23 cellular contexts compared by ENCODE assay signal in genomic region chr3:135172191-135172869, GRCh38.
"Had no signal": no experiment of that assay in that cellular context is flagged by ENCODE, and none has a peak within 500 bp of the region (broad histone marks: within the 10 kb centered on the region; RNA-seq: fewer than 3 reads in every experiment).

No MANE protein-coding gene starts in this region.

- H3K27me3 Mint-ChIP-seq: activated B cell treated with CpG ODN at 0.5 μM for 24 hours; natural killer cell treated with Interleukin-12 subunit alpha and Interleukin-12 subunit beta and Interleukin-15 and Interleukin-18, amount 100 ng/mL, for 72 hours; stimulated activated naive B cell treated with anti-CD40 and anti-IgM and Interleukin-4, amounts not matched to agents 10 μg/mL and 1 μg/mL and 100 μg/mL, for 72 hours had no signal

- H3K9me3 Mint-ChIP-seq: activated B cell treated with CpG ODN at 0.5 μM for 24 hours; natural killer cell treated with Interleukin-12 subunit alpha and Interleukin-12 subunit beta and Interleukin-15 and Interleukin-18, amount 100 ng/mL, for 72 hours; stimulated activated naive B cell treated with anti-CD40 and anti-IgM and Interleukin-4, amounts not matched to agents 10 μg/mL and 1 μg/mL and 100 μg/mL, for 72 hours had no signal

- H3K4me1 ChIP-seq: breast epithelium, esophagus squamous epithelium, left ventricle myocardium inferior, tibial nerve had no signal

- H3K27ac ChIP-seq: breast epithelium, epithelial cell of prostate, esophagus squamous epithelium, heart right ventricle, left ventricle myocardium inferior, tibial nerve had no signal

- H3K9me3 ChIP-seq: breast epithelium, esophagus squamous epithelium, heart right ventricle, left ventricle myocardium inferior, mucosa of descending colon, tibial nerve had no signal

- H3K36me3 ChIP-seq: breast epithelium, esophagus squamous epithelium, heart right ventricle, left ventricle myocardium inferior, tibial nerve had no signal

- DNase-seq: activated B cell treated with CpG ODN at 0.5 μM for 24 hours; activated CD8-positive, alpha-beta memory T cell treated with anti-CD3 and anti-CD28 coated beads, Interleukin-2, amount 10 ng/mL, durations not matched to agents 7 days and 5 days; activated CD8-positive, alpha-beta T cell treated with anti-CD3 and anti-CD28 coated beads, Interleukin-2, amount 10 ng/mL, durations not matched to agents 7 days and 5 days; activated naive CD4-positive, alpha-beta T cell; activated T-cell treated with anti-CD3 and anti-CD28 coated beads, Interleukin-2, amount 50 U/mL, for 48 hours; central memory CD4-positive, alpha-beta T cell; dermis blood vessel endothelial cell; effector CD4-positive, alpha-beta T cell; esophagus squamous epithelium; foreskin melanocyte; heart right ventricle; left ventricle myocardium inferior; mucosa of descending colon; right cardiac atrium; stimulated activated CD4-positive, alpha-beta T cell treated with anti-CD3 and anti-CD28 coated beads, Interleukin-15, amount 100 ng/mL, for 24 hours; stimulated activated CD4-positive, alpha-beta T cell treated with anti-CD3 and anti-CD28 coated beads, Interleukin-2, amount 100 ng/mL, for 24 hours; stimulated activated naive B cell treated with anti-CD40 and anti-IgM and Interleukin-4, amounts not matched to agents 10 μg/mL and 1 μg/mL and 100 μg/mL, for 72 hours had no signal

- H3K27me3 ChIP-seq: breast epithelium, heart right ventricle, tibial nerve had no signal

- ATAC-seq: activated CD8-positive, alpha-beta memory T cell treated with anti-CD3 and anti-CD28 coated beads, Interleukin-2, amount 10 ng/mL, durations not matched to agents 7 days and 5 days; activated CD8-positive, alpha-beta T cell treated with anti-CD3 and anti-CD28 coated beads, Interleukin-2, amount 10 ng/mL, durations not matched to agents 7 days and 5 days; activated naive CD4-positive, alpha-beta T cell treated with anti-CD3 and anti-CD28 coated beads, Interleukin-2, amount 50 U/mL, for 72 hours; heart right ventricle; mucosa of descending colon; natural killer cell treated with Interleukin-12 subunit alpha and Interleukin-12 subunit beta and Interleukin-15 and Interleukin-18, amount 100 ng/mL, for 72 hours; right cardiac atrium; stimulated activated naive B cell treated with anti-CD40 and anti-IgM and Interleukin-4, amounts not matched to agents 10 μg/mL and 1 μg/mL and 100 μg/mL, for 72 hours had no signal

- H3K4me3 Mint-ChIP-seq: activated B cell treated with CpG ODN at 0.5 μM for 24 hours; activated CD8-positive, alpha-beta memory T cell treated with anti-CD3 and anti-CD28 coated beads, Interleukin-2, amount 10 ng/mL, durations not matched to agents 7 days and 5 days; activated CD8-positive, alpha-beta T cell treated with anti-CD3 and anti-CD28 coated beads, Interleukin-2, amount 10 ng/mL, durations not matched to agents 7 days and 5 days; natural killer cell treated with Interleukin-12 subunit alpha and Interleukin-12 subunit beta and Interleukin-15 and Interleukin-18, amount 100 ng/mL, for 72 hours; stimulated activated naive B cell treated with anti-CD40 and anti-IgM and Interleukin-4, amounts not matched to agents 10 μg/mL and 1 μg/mL and 100 μg/mL, for 72 hours had no signal

- H3K4me1 Mint-ChIP-seq: activated B cell treated with CpG ODN at 0.5 μM for 24 hours; activated CD8-positive, alpha-beta memory T cell treated with anti-CD3 and anti-CD28 coated beads, Interleukin-2, amount 10 ng/mL, durations not matched to agents 7 days and 5 days; stimulated activated naive B cell treated with anti-CD40 and anti-IgM and Interleukin-4, amounts not matched to agents 10 μg/mL and 1 μg/mL and 100 μg/mL, for 72 hours had no signal

- H3K36me3 Mint-ChIP-seq: activated CD8-positive, alpha-beta memory T cell treated with anti-CD3 and anti-CD28 coated beads, Interleukin-2, amount 10 ng/mL, durations not matched to agents 7 days and 5 days; activated naive CD4-positive, alpha-beta T cell treated with anti-CD3 and anti-CD28 coated beads, Interleukin-2, amount 50 U/mL, for 72 hours; natural killer cell treated with Interleukin-12 subunit alpha and Interleukin-12 subunit beta and Interleukin-15 and Interleukin-18, amount 100 ng/mL, for 72 hours; stimulated activated naive B cell treated with anti-CD40 and anti-IgM and Interleukin-4, amounts not matched to agents 10 μg/mL and 1 μg/mL and 100 μg/mL, for 72 hours had no signal

- H3K27ac Mint-ChIP-seq: activated B cell treated with CpG ODN at 0.5 μM for 24 hours; activated CD8-positive, alpha-beta memory T cell treated with anti-CD3 and anti-CD28 coated beads, Interleukin-2, amount 10 ng/mL, durations not matched to agents 7 days and 5 days; activated CD8-positive, alpha-beta T cell treated with anti-CD3 and anti-CD28 coated beads, Interleukin-2, amount 10 ng/mL, durations not matched to agents 7 days and 5 days; activated naive CD4-positive, alpha-beta T cell treated with anti-CD3 and anti-CD28 coated beads, Interleukin-2, amount 50 U/mL, for 72 hours; natural killer cell treated with Interleukin-12 subunit alpha and Interleukin-12 subunit beta and Interleukin-15 and Interleukin-18, amount 100 ng/mL, for 72 hours; stimulated activated naive B cell treated with anti-CD40 and anti-IgM and Interleukin-4, amounts not matched to agents 10 μg/mL and 1 μg/mL and 100 μg/mL, for 72 hours had no signal

- H3K4me3 ChIP-seq: breast epithelium, esophagus squamous epithelium, heart right ventricle, left ventricle myocardium inferior, lung, mucosa of descending colon, tibial nerve had no signal
